Comparison of ENCODE assay signal across 9 cellular contexts in the genomic region with DNA sequence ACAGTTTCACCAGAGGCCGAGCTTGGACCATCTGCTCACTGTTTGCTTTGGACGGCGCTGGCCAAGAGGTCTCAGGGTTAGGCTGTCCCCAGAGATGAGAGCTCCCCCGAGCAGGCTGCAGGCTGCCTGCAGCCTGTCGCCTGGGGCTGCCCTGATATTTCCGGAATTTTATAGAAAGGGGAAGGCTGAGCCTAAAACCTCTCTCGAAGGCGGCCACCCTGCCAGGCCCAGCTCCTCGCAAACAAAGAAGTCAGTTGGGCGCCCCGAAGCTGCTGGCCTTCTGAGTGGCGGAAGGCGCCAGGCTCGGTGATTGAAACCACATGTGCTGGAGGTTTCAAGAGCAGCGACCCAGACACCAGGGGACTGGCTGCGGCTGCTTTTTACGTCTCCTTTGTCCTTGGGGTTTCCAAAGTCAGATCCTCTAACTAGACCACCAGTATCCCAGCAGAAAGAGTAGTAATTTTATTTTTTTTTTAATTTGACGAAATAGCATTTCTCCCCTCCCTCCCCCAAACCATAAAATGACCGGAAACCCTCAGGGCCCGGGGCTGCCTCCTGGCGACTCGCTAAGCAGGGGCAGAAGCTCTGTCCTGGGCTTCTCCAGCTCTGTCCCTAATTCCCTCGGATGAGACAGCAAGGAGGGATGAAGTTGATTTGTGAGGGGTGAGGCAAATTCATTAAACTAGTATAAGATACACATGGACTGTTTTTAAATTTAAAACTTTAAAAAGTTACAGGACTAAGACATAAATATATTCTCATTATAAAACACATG. TPM values are rescaled to one million over a fixed set of nuclear protein-coding genes. Genes with fewer than 3 reads are reported as not detected.
A peak's percentile ranks its signal among the peaks of the same experiment; 100 is the strongest.
DNase-seq lines count a peak whose midpoint lies in the region; ATAC-seq and TF ChIP-seq lines count a peak whose summit lies in the region.
"Had no signal": no experiment of that assay in that cellular context is flagged by ENCODE, and none has a peak within 500 bp of the region (broad histone marks: within the 10 kb centered on the region; RNA-seq: fewer than 3 reads in every experiment).

No MANE protein-coding gene starts in this region.

- peak overlapping the region; percentile 37 for H3K27ac ChIP-seq in lower lobe of right lung
- peak overlapping the region; percentile 63 for H3K27ac ChIP-seq in upper lobe of right lung

- no peaks in the 10 kb centered on the region for H3K36me3 Mint-ChIP-seq in dendritic cell treated with granulocyte-macrophage colony-stimulating factor and Interleukin-4, amounts not matched to agents 40 ng/mL and 50 ng/mL, for 4 days (ENCODE audit: low read depth)

- peak overlapping the region; percentile 45 for H3K4me3 Mint-ChIP-seq in dendritic cell treated with granulocyte-macrophage colony-stimulating factor and Interleukin-4, amounts not matched to agents 40 ng/mL and 50 ng/mL, for 4 days

- H3K4me1 Mint-ChIP-seq in dendritic cell treated with granulocyte-macrophage colony-stimulating factor and Interleukin-4, amounts not matched to agents 40 ng/mL and 50 ng/mL, for 4 days (ENCODE audit: low read depth) = peaks cover 11% of the 10 kb centered on the region

- intact Hi-C loops in dendritic cell treated with granulocyte-macrophage colony-stimulating factor and Interleukin-4, amounts not matched to agents 40 ng/mL and 50 ng/mL, for 4 days (cut with micrococcal nuclease) = no loop called here
- intact Hi-C loops in lower lobe of right lung (cut with DNase I) = no loop called here
- intact Hi-C loops in upper lobe of right lung (cut with DNase I) = no loop called here

- H3K27me3 ChIP-seq in lower lobe of right lung (ENCODE audit: low read depth) (no peaks in the 10 kb centered on the region), upper lobe of right lung (no peaks in the 10 kb centered on the region)

- H3K9me3 ChIP-seq in lower lobe of right lung (no peaks in the 10 kb centered on the region), upper lobe of right lung (no peaks in the 10 kb centered on the region)

- H3K36me3 ChIP-seq in lower lobe of right lung (no peaks in the 10 kb centered on the region), upper lobe of right lung (no peaks in the 10 kb centered on the region)

- no peaks in the 10 kb centered on the region for H3K4me1 ChIP-seq in lower lobe of right lung
- peaks cover 13% of the 10 kb centered on the region for H3K4me1 ChIP-seq in upper lobe of right lung

- DNase-seq in LHCN-M2 (ENCODE audit: low read depth) (peak; percentile 82), lower lobe of right lung (peak; percentile 74), upper lobe of right lung (peak; percentile 79), NAMALWA (ENCODE audit: low spot score) (no peak), KG1 (lab: John Stamatoyannopoulos, UW) (no peak), germinal center (ENCODE audit: low spot score) (no peak)
- DNase-seq in activated effector memory CD4-positive, alpha-beta T cell treated with anti-CD3 and anti-CD28 coated beads, Interleukin-2, amount 50 U/mL, for 16 hours = no peak

- ATAC-seq in lower lobe of right lung (peak; percentile 64 to 87), upper lobe of right lung (peak; percentile 85)
- ATAC-seq: Panc1 had no signal

- TF ChIP-seq CTCF in lower lobe of right lung (IDR thresholded peaks at IDR 0.05) (no peak), upper lobe of right lung (IDR thresholded peaks at IDR 0.05) (no peak)

- no peaks in the 10 kb centered on the region for H3K9me3 Mint-ChIP-seq in dendritic cell treated with granulocyte-macrophage colony-stimulating factor and Interleukin-4, amounts not matched to agents 40 ng/mL and 50 ng/mL, for 4 days

- H3K27me3 Mint-ChIP-seq in dendritic cell treated with granulocyte-macrophage colony-stimulating factor and Interleukin-4, amounts not matched to agents 40 ng/mL and 50 ng/mL, for 4 days = no peaks in the 10 kb centered on the region

- H3K4me3 ChIP-seq in lower lobe of right lung (no peak overlapping the region), upper lobe of right lung (no peak overlapping the region)

- H3K27ac Mint-ChIP-seq in dendritic cell treated with granulocyte-macrophage colony-stimulating factor and Interleukin-4, amounts not matched to agents 40 ng/mL and 50 ng/mL, for 4 days = peak overlapping the region; percentile 86

RNA-seq across cellular contexts. Expression of a gene that starts 57.4 kb away (rescaled TPM):
- 65.3 and 68.0 TPM in 2 replicates for total RNA-seq in LHCN-M2 (2014; rRNA removed)
- 6.2 TPM for polyA plus RNA-seq in LHCN-M2 (2012)
- 15.1 TPM for total RNA-seq in lower lobe of right lung
- 17.6 TPM for total RNA-seq in upper lobe of right lung

Comparison
In these comparisons a context has a peak if more than half of its experiments do, and no peak if none do; other contexts are left out.
1. DNase-seq: peak in LHCN-M2 (single experiment), lower lobe of right lung (single experiment) and upper lobe of right lung (single experiment); none in NAMALWA (single experiment), activated effector memory CD4-positive, alpha-beta T cell treated with anti-CD3 and anti-CD28 coated beads, Interleukin-2, amount 50 U/mL, for 16 hours (single experiment), KG1 (single experiment) and germinal center (single experiment).